19 cellular contexts compared by ENCODE assay signal in genomic region chr1:22263359-22263758, GRCh38.
DNase-seq lines count a peak whose midpoint lies in the region; TF ChIP-seq lines count a peak whose summit lies in the region.
"Had no signal": no experiment of that assay in that cellular context is flagged by ENCODE, and none has a peak within 500 bp of the region (broad histone marks: within the 10 kb centered on the region; RNA-seq: fewer than 3 reads in every experiment).

No MANE protein-coding gene starts in this region.

- H4K91ac ChIP-seq in trophoblast cell (ENCODE audit: low read depth, low read length) = peak overlapping the region; percentile 96

- H4K8ac ChIP-seq in trophoblast cell (ENCODE audit: low read depth, low read length) = peak overlapping the region; percentile 80

- peak; percentile 19 for DNase-seq in DMS79 treated with DMSO at 0.1 percent for 48 hours (lab: John Stamatoyannopoulos, UW)
- DNase-seq in DMS79 (lab: John Stamatoyannopoulos, UW) = no peak
- peak; percentile 48 for DNase-seq in COLO668 (lab: John Stamatoyannopoulos, UW; ENCODE audit: unreplicated experiment)
- peak; percentile 41 for DNase-seq in colonic mucosa
- no peak for DNase-seq in trophoblast cell
- DNase-seq in H4 (ENCODE audit: low spot score) = no peak
- DNase-seq in AG08395 (ENCODE audit: low spot score) = no peak
- DNase-seq: HFFc6; KBM-7; MM.1S; NCI-H1048; NCI-H1436 treated with DMSO at 0.1 percent for 48 hours; NCI-H1930; NK-92 treated with Interleukin-12 subunit alpha and Interleukin-12 subunit beta, amount 100 ng/mL, for 24 hours; SIG-M5; T-helper 2 cell had no signal

- peak overlapping the region; percentile 81 for H3K14ac ChIP-seq in trophoblast cell (ENCODE audit: low read length)

- no peaks in the 10 kb centered on the region for H3K4me1 ChIP-seq in colonic mucosa
- H3K4me1 ChIP-seq in trophoblast cell (ENCODE audit: control insufficient read depth in 1 of 2, insufficient read depth in 2 of 2, low read length in 2 of 2) = peaks cover 61 to 75% of the 10 kb centered on the region in 2 experiments

- H3K36me3 ChIP-seq in colonic mucosa (no peaks in the 10 kb centered on the region), trophoblast cell (ENCODE audit: control insufficient read depth in 1 of 2, insufficient read depth in 2 of 2, low read length in 2 of 2) (no peaks in the 10 kb centered on the region)

- peak overlapping the region; percentile 55 for H3K18ac ChIP-seq in trophoblast cell (ENCODE audit: low read length)

- no peak overlapping the region for H3K4me2 ChIP-seq in trophoblast cell (ENCODE audit: low read length)
- H3K4me2 ChIP-seq: SK-N-SH had no signal

- H3K9ac ChIP-seq in colonic mucosa (ENCODE audit: low read depth in 2 of 2, low read length in 2 of 2) = no peak overlapping the region
- H3K9ac ChIP-seq in trophoblast cell (ENCODE audit: low read length) = no peak overlapping the region
- H3K9ac ChIP-seq: SK-N-SH had no signal

- intact Hi-C loops in colonic mucosa (cut with DNase I) = no loop called here

- H2BK12ac ChIP-seq in trophoblast cell (ENCODE audit: low read length) = peak overlapping the region; percentile 86

- peak overlapping the region; percentile 53 for H2AK5ac ChIP-seq in trophoblast cell (ENCODE audit: low read length)

- no peak for TF ChIP-seq CTCF in colonic mucosa (IDR thresholded peaks at IDR 0.05)

- H3K9me3 ChIP-seq in colonic mucosa (no peaks in the 10 kb centered on the region), trophoblast cell (ENCODE audit: insufficient read depth, low read depth, low read length) (peaks cover 2% of the 10 kb centered on the region)
- H3K9me3 ChIP-seq: SK-N-SH had no signal

- WGBS in trophoblast cell (ENCODE audit: extremely low coverage, insufficient coverage, insufficient read length) = no CpG with 5 or more reads among the region's 10 CpGs

- H2AFZ ChIP-seq in trophoblast cell (ENCODE audit: insufficient read depth, low read length, poor library complexity) = no peak overlapping the region

- no peak overlapping the region for H3K23ac ChIP-seq in trophoblast cell (ENCODE audit: low read length)

- H3K4me3 ChIP-seq in colonic mucosa (no peak overlapping the region), trophoblast cell (ENCODE audit: low read depth, low read length) (no peak overlapping the region)
- H3K4me3 ChIP-seq: GM12878 had no signal

- no peaks in the 10 kb centered on the region for H3K27me3 ChIP-seq in colonic mucosa
- no peaks in the 10 kb centered on the region for H3K27me3 ChIP-seq in trophoblast cell (ENCODE audit: insufficient read depth, low read length)

- H2BK5ac ChIP-seq in trophoblast cell (ENCODE audit: low read depth, low read length, poor library complexity) = peak overlapping the region; percentile 95

- peaks cover 12% of the 10 kb centered on the region for H3K79me2 ChIP-seq in trophoblast cell (ENCODE audit: control insufficient read depth, insufficient read depth, low read length, poor library complexity)

- peaks cover 48% of the 10 kb centered on the region for H3K79me1 ChIP-seq in trophoblast cell (ENCODE audit: low read length)

- no peak overlapping the region for H3K27ac ChIP-seq in colonic mucosa
- peak overlapping the region; percentile 91 for H3K27ac ChIP-seq in trophoblast cell (ENCODE audit: low read depth, low read length)
- H3K27ac ChIP-seq: HL-60 had no signal

- no peak overlapping the region for H4K12ac ChIP-seq in trophoblast cell (ENCODE audit: low read depth, low read length)

- peak overlapping the region; percentile 96 for H2BK120ac ChIP-seq in trophoblast cell (ENCODE audit: insufficient read depth, low read length, poor library complexity)

- peak overlapping the region; percentile 60 for H3K4ac ChIP-seq in trophoblast cell (ENCODE audit: low read depth, low read length)

Comparison
In these comparisons a context has a peak if more than half of its experiments do, and no peak if none do; other contexts are left out.
1. DNase-seq: peak in DMS79 treated with DMSO at 0.1 percent for 48 hours (single experiment), COLO668 (single experiment) and colonic mucosa (single experiment); none in DMS79 (single experiment), trophoblast cell (0 of 2), H4 (single experiment) and AG08395 (single experiment).